Comparison of ENCODE assay signal across 15 cellular contexts in the genomic region with DNA sequence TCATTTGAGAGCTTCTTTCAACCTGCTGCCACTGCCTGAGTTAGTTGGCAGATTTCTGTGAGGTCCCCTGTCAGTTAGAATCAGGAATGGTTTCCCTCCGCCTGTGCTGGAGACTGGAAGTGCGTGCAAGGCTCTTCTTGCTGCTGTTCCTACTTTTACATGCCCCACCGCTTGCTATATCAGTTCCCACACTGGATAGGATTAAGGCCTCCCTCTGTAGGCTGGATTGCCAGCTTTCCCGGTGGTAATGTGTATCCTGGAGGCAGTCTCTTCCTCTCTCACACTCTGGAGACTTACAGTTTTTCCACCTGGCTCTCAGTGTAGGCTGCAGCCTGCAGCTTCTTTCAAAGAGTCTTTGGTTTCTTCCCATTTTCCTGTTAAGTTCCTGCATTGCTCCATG.
DNase-seq lines count a peak whose midpoint lies in the region; ATAC-seq and TF ChIP-seq lines count a peak whose summit lies in the region.
"Had no signal": no experiment of that assay in that cellular context is flagged by ENCODE, and none has a peak within 500 bp of the region (broad histone marks: within the 10 kb centered on the region; RNA-seq: fewer than 3 reads in every experiment).

No MANE protein-coding gene starts in this region.

- H3K36me3 Mint-ChIP-seq in WTC11 = peaks cover 20% of the 10 kb centered on the region
- no peaks in the 10 kb centered on the region for H3K36me3 Mint-ChIP-seq in activated naive CD4-positive, alpha-beta T cell treated with anti-CD3 and anti-CD28 coated beads, Interleukin-2, amount 10 ng/mL, durations not matched to agents 7 days and 5 days
- H3K36me3 Mint-ChIP-seq: CD4-positive, CD25-positive, alpha-beta regulatory T cell had no signal

- no peak for TF ChIP-seq CTCF in WTC11 (IDR thresholded peaks at IDR 0.05)
- no peak for TF ChIP-seq CTCF in stomach (IDR thresholded peaks at IDR 0.05)

- peaks cover 24% of the 10 kb centered on the region for H3K4me1 ChIP-seq in iPS-20b (ENCODE audit: insufficient read depth, low read length)
- H3K4me1 ChIP-seq in stomach = peaks cover 4 to 45% (median 13%) of the 10 kb centered on the region in 4 donors
- H3K4me1 ChIP-seq: SJSA1 had no signal

- no peak for TF ChIP-seq EP300 in stomach (IDR thresholded peaks at IDR 0.05)

- peaks cover 20% of the 10 kb centered on the region for H3K9me3 Mint-ChIP-seq in WTC11
- H3K9me3 Mint-ChIP-seq in activated naive CD4-positive, alpha-beta T cell treated with anti-CD3 and anti-CD28 coated beads, Interleukin-2, amount 10 ng/mL, durations not matched to agents 7 days and 5 days = peaks cover 8% of the 10 kb centered on the region

- ATAC-seq in WTC11 = peak; percentile 80
- ATAC-seq: activated T-cell treated with anti-CD3 and anti-CD28 coated beads, Interleukin-2, amount 50 U/mL, for 4 hours had no signal

- H3K36me3 ChIP-seq in iPS-20b (ENCODE audit: insufficient read depth, low read depth, low read length) = no peaks in the 10 kb centered on the region; the same call in 1 of the 2 replicates
- peaks cover 0 to 10% (median 5%) of the 10 kb centered on the region in 4 donors for H3K36me3 ChIP-seq in stomach
- H3K36me3 ChIP-seq: SJSA1 had no signal

- intact Hi-C loops in stomach (cut with DNase I; ENCODE audit: low total_unique reads) = no loop called here

- CTCF ChIA-PET in WTC11 (lab: Charles Lee) = interaction anchor here (0.8 to 1.8 kb wide), 13 partner anchors 8 to 123 kb away, joined by 3 to 9 read pairs (median 4); partner anchors contain the start of gene ARHGAP42
- CTCF ChIA-PET in activated naive CD4-positive, alpha-beta T cell treated with anti-CD3 and anti-CD28 coated beads, Interleukin-2, amount 10 ng/mL, durations not matched to agents 7 days and 5 days (lab: Charles Lee) = no interaction called here

- H3K27ac ChIP-seq in iPS-20b (ENCODE audit: low read length) (no peak overlapping the region), stomach (peak overlapping the region; percentile 17 to 62 (median 55))
- H3K27ac ChIP-seq: epithelial cell of prostate, SJSA1 had no signal

- no peak overlapping the region for H3K4me3 Mint-ChIP-seq in WTC11
- H3K4me3 Mint-ChIP-seq in activated naive CD4-positive, alpha-beta T cell treated with anti-CD3 and anti-CD28 coated beads, Interleukin-2, amount 10 ng/mL, durations not matched to agents 7 days and 5 days = no peak overlapping the region
- H3K4me3 Mint-ChIP-seq: activated T-cell treated with anti-CD3 and anti-CD28 coated beads, Interleukin-2, amount 50 U/mL, for 4 hours; CD4-positive, CD25-positive, alpha-beta regulatory T cell had no signal

- H3K27me3 Mint-ChIP-seq in WTC11 (ENCODE audit: low read depth) = peaks cover 6% of the 10 kb centered on the region
- no peaks in the 10 kb centered on the region for H3K27me3 Mint-ChIP-seq in activated naive CD4-positive, alpha-beta T cell treated with anti-CD3 and anti-CD28 coated beads, Interleukin-2, amount 10 ng/mL, durations not matched to agents 7 days and 5 days
- H3K27me3 Mint-ChIP-seq: CD4-positive, CD25-positive, alpha-beta regulatory T cell had no signal

- no peak overlapping the region for H3K4me3 ChIP-seq in iPS-20b (ENCODE audit: low read length)
- H3K4me3 ChIP-seq in stomach = no peak overlapping the region
- H3K4me3 ChIP-seq: SJSA1 had no signal

- TF ChIP-seq POLR2A in stomach (IDR thresholded peaks at IDR 0.05) = no peak

- DNase-seq in NCI-H524 (lab: John Stamatoyannopoulos, UW) (peak; percentile 46 to 62), NCI-H524 treated with DMSO at 0.1 percent for 48 hours (lab: John Stamatoyannopoulos, UW) (no peak), WTC11 (ENCODE audit: low spot score) (peak; percentile 19), stomach (no peak), NCI-H1417 treated with DMSO at 0.1 percent for 48 hours (lab: John Stamatoyannopoulos, UW) (no peak)
- DNase-seq in activated naive CD4-positive, alpha-beta T cell treated with Interleukin-2 at 50 U/mL for 16 hours = no peak
- DNase-seq in activated naive CD4-positive, alpha-beta T cell treated with anti-CD3 and anti-CD28 coated beads, Interleukin-2, amount 10 ng/mL, durations not matched to agents 7 days and 5 days = no peak
- DNase-seq: activated T-cell treated with anti-CD3 and anti-CD28 coated beads, Interleukin-2, amount 50 U/mL, for 4 hours; CD4-positive, CD25-positive, alpha-beta regulatory T cell; NCI-H2029 treated with DMSO at 0.1 percent for 48 hours; NK-92 treated with Interleukin-12 subunit alpha and Interleukin-12 subunit beta, amount 100 ng/mL, for 24 hours; T1000 had no signal

- H3K9me3 ChIP-seq in iPS-20b (ENCODE audit: insufficient read depth, low read depth, low read length) (no peaks in the 10 kb centered on the region), stomach (peaks cover 0 to 22% (median 14%) of the 10 kb centered on the region in 4 donors)
- H3K9me3 ChIP-seq: SJSA1 had no signal

- POLR2A ChIA-PET in WTC11 (lab: Charles Lee) = interaction anchor here (0.9 kb wide), 1 partner anchor 60 kb away, joined by 5 read pairs; no protein-coding TSS in a partner anchor

- peak overlapping the region; percentile 9; the same call in 1 of the 2 replicates for H3K9ac ChIP-seq in iPS-20b (ENCODE audit: low read depth, low read length)

- 33 to 61% (median 52%) methylated on average over 4 of the region's 4 CpGs for WGBS in stomach, 5 donors

- H3K27ac Mint-ChIP-seq in WTC11 = peak overlapping the region; percentile 91
- H3K27ac Mint-ChIP-seq in activated naive CD4-positive, alpha-beta T cell treated with anti-CD3 and anti-CD28 coated beads, Interleukin-2, amount 10 ng/mL, durations not matched to agents 7 days and 5 days = no peak overlapping the region
- H3K27ac Mint-ChIP-seq: CD4-positive, CD25-positive, alpha-beta regulatory T cell had no signal

- H3K27me3 ChIP-seq in iPS-20b (ENCODE audit: insufficient read depth, low read length) (no peaks in the 10 kb centered on the region), stomach (no peaks in the 10 kb centered on the region)
- H3K27me3 ChIP-seq: SJSA1 had no signal

- H3K4me1 Mint-ChIP-seq in WTC11 = peaks cover 39% of the 10 kb centered on the region
- no peaks in the 10 kb centered on the region for H3K4me1 Mint-ChIP-seq in activated naive CD4-positive, alpha-beta T cell treated with anti-CD3 and anti-CD28 coated beads, Interleukin-2, amount 10 ng/mL, durations not matched to agents 7 days and 5 days
- H3K4me1 Mint-ChIP-seq: CD4-positive, CD25-positive, alpha-beta regulatory T cell had no signal

TF ChIP-seq in WTC11, 78 proteins besides CTCF, POLR2A, EP300 and RAD21:
- TF ChIP-seq NR3C1 (CRISPR knock-in tag; conservative IDR thresholded peaks at IDR 0.05; ENCODE audit: low read depth) (no peak), ATF2 (CRISPR knock-in tag; IDR thresholded peaks at IDR 0.05; ENCODE audit: borderline replicate concordance, low read depth) (no peak), E2F5 (CRISPR knock-in tag; IDR thresholded peaks at IDR 0.05) (no peak), SMAD3 (CRISPR knock-in tag; IDR thresholded peaks at IDR 0.05; ENCODE audit: borderline replicate concordance) (no peak), ESRRA (CRISPR knock-in tag; IDR thresholded peaks at IDR 0.05; ENCODE audit: borderline replicate concordance) (no peak), SMAD4 (CRISPR knock-in tag; IDR thresholded peaks at IDR 0.05) (no peak), SOX15 (CRISPR knock-in tag; IDR thresholded peaks at IDR 0.05) (no peak)
- TF ChIP-seq, protein P1, sequence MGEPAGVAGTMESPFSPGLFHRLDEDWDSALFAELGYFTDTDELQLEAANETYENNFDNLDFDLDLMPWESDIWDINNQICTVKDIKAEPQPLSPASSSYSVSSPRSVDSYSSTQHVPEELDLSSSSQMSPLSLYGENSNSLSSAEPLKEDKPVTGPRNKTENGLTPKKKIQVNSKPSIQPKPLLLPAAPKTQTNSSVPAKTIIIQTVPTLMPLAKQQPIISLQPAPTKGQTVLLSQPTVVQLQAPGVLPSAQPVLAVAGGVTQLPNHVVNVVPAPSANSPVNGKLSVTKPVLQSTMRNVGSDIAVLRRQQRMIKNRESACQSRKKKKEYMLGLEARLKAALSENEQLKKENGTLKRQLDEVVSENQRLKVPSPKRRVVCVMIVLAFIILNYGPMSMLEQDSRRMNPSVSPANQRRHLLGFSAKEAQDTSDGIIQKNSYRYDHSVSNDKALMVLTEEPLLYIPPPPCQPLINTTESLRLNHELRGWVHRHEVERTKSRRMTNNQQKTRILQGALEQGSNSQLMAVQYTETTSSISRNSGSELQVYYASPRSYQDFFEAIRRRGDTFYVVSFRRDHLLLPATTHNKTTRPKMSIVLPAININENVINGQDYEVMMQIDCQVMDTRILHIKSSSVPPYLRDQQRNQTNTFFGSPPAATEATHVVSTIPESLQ (CRISPR knock-in tag; IDR thresholded peaks at IDR 0.05) = no peak

Comparison
In these comparisons a context has a peak if more than half of its experiments do, and no peak if none do; other contexts are left out.
1. DNase-seq: peak in NCI-H524 (2 of 2) and WTC11 (single experiment); none in NCI-H524 treated with DMSO at 0.1 percent for 48 hours (single experiment), stomach (single experiment), activated naive CD4-positive, alpha-beta T cell treated with Interleukin-2 at 50 U/mL for 16 hours (single experiment), activated naive CD4-positive, alpha-beta T cell treated with anti-CD3 and anti-CD28 coated beads, Interleukin-2, amount 10 ng/mL, durations not matched to agents 7 days and 5 days (single experiment) and NCI-H1417 treated with DMSO at 0.1 percent for 48 hours (single experiment).